Comparison of ENCODE assay signal across 8 cellular contexts in genomic region chr1:31483012-31483946, GRCh38.
A peak's percentile ranks its signal among the peaks of the same experiment; 100 is the strongest.
DNase-seq lines count a peak whose midpoint lies in the region; ATAC-seq lines count a peak whose summit lies in the region.

No MANE protein-coding gene starts in this region.

- ATAC-seq in GM21576 (IDR thresholded peaks at IDR 0.05; ENCODE audit: unreplicated experiment): peak; percentile 50

- DNase-seq in AML-193 (lab: John Stamatoyannopoulos, UW) (peak; percentile 98 to 99), NCI-H1694 treated with DMSO at 0.1 percent for 48 hours (lab: John Stamatoyannopoulos, UW) (peak; percentile 81), cerebellar cortex (ENCODE audit: low spot score) (peak; percentile 27), myocyte (ENCODE audit: low read depth) (peak; percentile 30), NCI-H2107 treated with DMSO at 0.1 percent for 48 hours (lab: John Stamatoyannopoulos, UW; ENCODE audit: unreplicated experiment) (no peak), epidermal melanocyte (ENCODE audit: insufficient read length, low spot score) (no peak), NCI-H1092 treated with DMSO at 0.1 percent for 48 hours (lab: John Stamatoyannopoulos, UW) (no peak)

Comparison
In these comparisons a context has a peak if more than half of its experiments do, and no peak if none do; other contexts are left out.
1. DNase-seq: peak in AML-193 (2 of 2), NCI-H1694 treated with DMSO at 0.1 percent for 48 hours (single experiment), cerebellar cortex (single experiment) and myocyte (single experiment); none in NCI-H2107 treated with DMSO at 0.1 percent for 48 hours (single experiment), epidermal melanocyte (single experiment) and NCI-H1092 treated with DMSO at 0.1 percent for 48 hours (single experiment).